1 cellular context compared by ENCODE assay signal in the genomic region with DNA sequence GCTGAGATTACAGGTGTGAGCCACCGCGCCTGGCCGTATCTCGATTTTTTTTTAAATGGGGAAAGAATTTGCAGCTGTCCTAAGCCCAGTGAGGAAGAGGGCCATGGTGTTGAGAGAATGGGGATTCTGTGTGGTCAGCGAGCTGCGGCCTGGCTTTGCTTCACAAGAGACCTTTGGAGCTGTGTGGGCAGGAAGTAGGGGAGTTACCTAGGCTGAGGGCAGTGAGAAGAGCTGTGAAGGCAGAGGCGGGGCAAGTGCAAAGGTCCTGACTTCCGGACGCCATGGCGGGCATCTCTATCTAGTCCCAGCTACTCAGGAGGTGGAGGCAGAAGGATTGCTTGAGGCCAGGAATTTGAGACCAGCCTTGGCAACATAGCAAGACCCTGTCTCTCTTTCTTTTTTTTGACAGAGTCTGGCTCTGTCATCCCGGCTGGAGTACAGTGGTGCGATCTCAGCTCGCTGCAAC.
TF ChIP-seq lines count a peak whose summit lies in the region.

No MANE protein-coding gene starts in this region.

TF ChIP-seq in HepG2, 621 proteins besides CTCF, POLR2A, EP300 and RAD21 (continued from another document and continues in another):
- TF ChIP-seq, protein P1, sequence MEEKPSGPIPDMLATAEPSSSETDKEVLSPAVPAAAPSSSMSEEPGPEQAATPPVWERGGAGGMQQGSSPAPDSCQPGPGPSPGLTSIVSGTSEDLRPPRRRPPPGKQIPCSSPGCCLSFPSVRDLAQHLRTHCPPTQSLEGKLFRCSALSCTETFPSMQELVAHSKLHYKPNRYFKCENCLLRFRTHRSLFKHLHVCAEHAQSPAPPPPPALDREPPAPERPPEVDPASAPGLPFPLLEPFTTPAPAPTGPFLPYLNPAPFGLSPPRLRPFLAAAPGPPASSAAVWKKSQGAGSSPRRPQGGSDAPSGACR (CRISPR knock-in tag; IDR thresholded peaks at IDR 0.05), result no peak
- no peak for TF ChIP-seq MTA3 (CRISPR knock-in tag; IDR thresholded peaks at IDR 0.05)
- TF ChIP-seq FOXO1 (CRISPR knock-in tag; IDR thresholded peaks at IDR 0.05), result no peak; the same call in 1 of the 2 replicates
- TF ChIP-seq, protein P2, sequence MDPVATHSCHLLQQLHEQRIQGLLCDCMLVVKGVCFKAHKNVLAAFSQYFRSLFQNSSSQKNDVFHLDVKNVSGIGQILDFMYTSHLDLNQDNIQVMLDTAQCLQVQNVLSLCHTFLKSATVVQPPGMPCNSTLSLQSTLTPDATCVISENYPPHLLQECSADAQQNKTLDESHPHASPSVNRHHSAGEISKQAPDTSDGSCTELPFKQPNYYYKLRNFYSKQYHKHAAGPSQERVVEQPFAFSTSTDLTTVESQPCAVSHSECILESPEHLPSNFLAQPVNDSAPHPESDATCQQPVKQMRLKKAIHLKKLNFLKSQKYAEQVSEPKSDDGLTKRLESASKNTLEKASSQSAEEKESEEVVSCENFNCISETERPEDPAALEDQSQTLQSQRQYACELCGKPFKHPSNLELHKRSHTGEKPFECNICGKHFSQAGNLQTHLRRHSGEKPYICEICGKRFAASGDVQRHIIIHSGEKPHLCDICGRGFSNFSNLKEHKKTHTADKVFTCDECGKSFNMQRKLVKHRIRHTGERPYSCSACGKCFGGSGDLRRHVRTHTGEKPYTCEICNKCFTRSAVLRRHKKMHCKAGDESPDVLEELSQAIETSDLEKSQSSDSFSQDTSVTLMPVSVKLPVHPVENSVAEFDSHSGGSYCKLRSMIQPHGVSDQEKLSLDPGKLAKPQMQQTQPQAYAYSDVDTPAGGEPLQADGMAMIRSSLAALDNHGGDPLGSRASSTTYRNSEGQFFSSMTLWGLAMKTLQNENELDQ (CRISPR knock-in tag; IDR thresholded peaks at IDR 0.05; ENCODE audit: borderline replicate concordance), result no peak
- TF ChIP-seq AGO1 (IDR thresholded peaks at IDR 0.05; ENCODE audit: low read depth, low read length, poor library complexity, severe bottlenecking), result no peak
- TF ChIP-seq ZNF788 (CRISPR knock-in tag; IDR thresholded peaks at IDR 0.05; ENCODE audit: borderline replicate concordance), result peak; percentile 71; the same call in 1 of the 2 replicates
- TF ChIP-seq ZFP36L2 (CRISPR knock-in tag; IDR thresholded peaks at IDR 0.05), result no peak
- TF ChIP-seq ZFP37 (CRISPR knock-in tag; IDR thresholded peaks at IDR 0.05; ENCODE audit: borderline replicate concordance), result peak; percentile 60; the same call in 1 of the 2 replicates
- TF ChIP-seq ZNF12 (CRISPR knock-in tag; IDR thresholded peaks at IDR 0.05), result no peak; the same call in 1 of the 2 replicates
- no peak for TF ChIP-seq KDM4B (CRISPR knock-in tag; IDR thresholded peaks at IDR 0.05)
- no peak for TF ChIP-seq ZNF256 (CRISPR knock-in tag; conservative IDR thresholded peaks at IDR 0.05)
- TF ChIP-seq RNF2 (conservative IDR thresholded peaks at IDR 0.05; ENCODE audit: low read depth), result no peak
- no peak for TF ChIP-seq ZNF768 (CRISPR knock-in tag; IDR thresholded peaks at IDR 0.05)
- no peak for TF ChIP-seq ZNF615 (CRISPR knock-in tag; IDR thresholded peaks at IDR 0.05; ENCODE audit: borderline replicate concordance)
- no peak for TF ChIP-seq ZNF501 (CRISPR knock-in tag; IDR thresholded peaks at IDR 0.05)
- TF ChIP-seq SIX4 (CRISPR knock-in tag; IDR thresholded peaks at IDR 0.05), result no peak
- TF ChIP-seq ZNF337 (CRISPR knock-in tag; IDR thresholded peaks at IDR 0.05; ENCODE audit: borderline replicate concordance, low read depth), result no peak
- TF ChIP-seq ZNF83 (CRISPR knock-in tag; IDR thresholded peaks at IDR 0.05; ENCODE audit: borderline replicate concordance), result no peak
- no peak for TF ChIP-seq ZNF282 (IDR thresholded peaks at IDR 0.05; ENCODE audit: partially characterized antibody)
- TF ChIP-seq, protein P3, sequence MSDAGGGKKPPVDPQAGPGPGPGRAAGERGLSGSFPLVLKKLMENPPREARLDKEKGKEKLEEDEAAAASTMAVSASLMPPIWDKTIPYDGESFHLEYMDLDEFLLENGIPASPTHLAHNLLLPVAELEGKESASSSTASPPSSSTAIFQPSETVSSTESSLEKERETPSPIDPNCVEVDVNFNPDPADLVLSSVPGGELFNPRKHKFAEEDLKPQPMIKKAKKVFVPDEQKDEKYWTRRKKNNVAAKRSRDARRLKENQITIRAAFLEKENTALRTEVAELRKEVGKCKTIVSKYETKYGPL (CRISPR knock-in tag; IDR thresholded peaks at IDR 0.05), result no peak
- TF ChIP-seq, protein P4, sequence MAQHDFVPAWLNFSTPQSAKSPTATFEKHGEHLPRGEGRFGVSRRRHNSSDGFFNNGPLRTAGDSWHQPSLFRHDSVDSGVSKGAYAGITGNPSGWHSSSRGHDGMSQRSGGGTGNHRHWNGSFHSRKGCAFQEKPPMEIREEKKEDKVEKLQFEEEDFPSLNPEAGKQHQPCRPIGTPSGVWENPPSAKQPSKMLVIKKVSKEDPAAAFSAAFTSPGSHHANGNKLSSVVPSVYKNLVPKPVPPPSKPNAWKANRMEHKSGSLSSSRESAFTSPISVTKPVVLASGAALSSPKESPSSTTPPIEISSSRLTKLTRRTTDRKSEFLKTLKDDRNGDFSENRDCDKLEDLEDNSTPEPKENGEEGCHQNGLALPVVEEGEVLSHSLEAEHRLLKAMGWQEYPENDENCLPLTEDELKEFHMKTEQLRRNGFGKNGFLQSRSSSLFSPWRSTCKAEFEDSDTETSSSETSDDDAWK (CRISPR knock-in tag; IDR thresholded peaks at IDR 0.05), result no peak
- TF ChIP-seq SMC3 (IDR thresholded peaks at IDR 0.05; ENCODE audit: low read length), result no peak
- TF ChIP-seq, protein P5, sequence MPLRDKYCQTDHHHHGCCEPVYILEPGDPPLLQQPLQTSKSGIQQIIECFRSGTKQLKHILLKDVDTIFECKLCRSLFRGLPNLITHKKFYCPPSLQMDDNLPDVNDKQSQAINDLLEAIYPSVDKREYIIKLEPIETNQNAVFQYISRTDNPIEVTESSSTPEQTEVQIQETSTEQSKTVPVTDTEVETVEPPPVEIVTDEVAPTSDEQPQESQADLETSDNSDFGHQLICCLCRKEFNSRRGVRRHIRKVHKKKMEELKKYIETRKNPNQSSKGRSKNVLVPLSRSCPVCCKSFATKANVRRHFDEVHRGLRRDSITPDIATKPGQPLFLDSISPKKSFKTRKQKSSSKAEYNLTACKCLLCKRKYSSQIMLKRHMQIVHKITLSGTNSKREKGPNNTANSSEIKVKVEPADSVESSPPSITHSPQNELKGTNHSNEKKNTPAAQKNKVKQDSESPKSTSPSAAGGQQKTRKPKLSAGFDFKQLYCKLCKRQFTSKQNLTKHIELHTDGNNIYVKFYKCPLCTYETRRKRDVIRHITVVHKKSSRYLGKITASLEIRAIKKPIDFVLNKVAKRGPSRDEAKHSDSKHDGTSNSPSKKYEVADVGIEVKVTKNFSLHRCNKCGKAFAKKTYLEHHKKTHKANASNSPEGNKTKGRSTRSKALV (CRISPR knock-in tag; IDR thresholded peaks at IDR 0.05), result no peak
- TF ChIP-seq KAT7 (CRISPR knock-in tag; IDR thresholded peaks at IDR 0.05; ENCODE audit: borderline replicate concordance), result no peak
- TF ChIP-seq ZNF776 (CRISPR knock-in tag; IDR thresholded peaks at IDR 0.05), result no peak
- TF ChIP-seq, protein P6, sequence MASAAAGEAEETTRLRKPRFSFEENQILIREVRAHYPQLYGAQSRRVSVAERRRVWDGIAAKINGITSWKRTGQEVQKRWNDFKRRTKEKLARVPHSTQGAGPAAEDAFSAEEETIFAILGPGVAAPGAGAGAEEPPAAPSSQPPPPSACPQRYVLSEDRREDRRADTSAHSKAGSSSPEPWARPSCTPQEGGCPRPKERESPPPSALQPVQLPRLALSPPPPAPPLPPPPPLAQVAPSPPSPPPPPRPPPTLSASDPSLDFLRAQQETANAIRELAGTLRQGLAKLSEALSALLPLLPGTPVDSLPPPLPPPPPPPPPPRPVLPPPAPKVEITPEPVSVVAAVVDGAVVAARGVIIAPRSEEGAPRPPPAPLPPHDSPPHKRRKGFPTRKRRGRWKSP (CRISPR knock-in tag; IDR thresholded peaks at IDR 0.05), result no peak
- TF ChIP-seq, protein P7, sequence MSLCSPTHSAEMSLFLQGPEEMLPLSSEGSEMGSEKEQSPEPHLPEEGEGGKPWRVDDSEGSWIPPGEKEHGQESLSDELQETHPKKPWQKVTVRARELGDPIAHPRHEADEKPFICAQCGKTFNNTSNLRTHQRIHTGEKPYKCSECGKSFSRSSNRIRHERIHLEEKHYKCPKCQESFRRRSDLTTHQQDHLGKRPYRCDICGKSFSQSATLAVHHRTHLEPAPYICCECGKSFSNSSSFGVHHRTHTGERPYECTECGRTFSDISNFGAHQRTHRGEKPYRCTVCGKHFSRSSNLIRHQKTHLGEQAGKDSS (CRISPR knock-in tag; IDR thresholded peaks at IDR 0.05; ENCODE audit: borderline replicate concordance, low read depth), result no peak
- TF ChIP-seq CCDC6 (CRISPR knock-in tag; IDR thresholded peaks at IDR 0.05), result no peak
- no peak for TF ChIP-seq ZFP62 (CRISPR knock-in tag; IDR thresholded peaks at IDR 0.05)
- TF ChIP-seq, protein P8, sequence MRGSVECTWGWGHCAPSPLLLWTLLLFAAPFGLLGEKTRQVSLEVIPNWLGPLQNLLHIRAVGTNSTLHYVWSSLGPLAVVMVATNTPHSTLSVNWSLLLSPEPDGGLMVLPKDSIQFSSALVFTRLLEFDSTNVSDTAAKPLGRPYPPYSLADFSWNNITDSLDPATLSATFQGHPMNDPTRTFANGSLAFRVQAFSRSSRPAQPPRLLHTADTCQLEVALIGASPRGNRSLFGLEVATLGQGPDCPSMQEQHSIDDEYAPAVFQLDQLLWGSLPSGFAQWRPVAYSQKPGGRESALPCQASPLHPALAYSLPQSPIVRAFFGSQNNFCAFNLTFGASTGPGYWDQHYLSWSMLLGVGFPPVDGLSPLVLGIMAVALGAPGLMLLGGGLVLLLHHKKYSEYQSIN (CRISPR knock-in tag; IDR thresholded peaks at IDR 0.05; ENCODE audit: borderline replicate concordance), result no peak
- TF ChIP-seq ZNF724P (CRISPR knock-in tag; IDR thresholded peaks at IDR 0.05; ENCODE audit: borderline replicate concordance), result no peak
- TF ChIP-seq ARID2 (CRISPR knock-in tag; IDR thresholded peaks at IDR 0.05; ENCODE audit: borderline replicate concordance), result no peak
- TF ChIP-seq, protein P9, sequence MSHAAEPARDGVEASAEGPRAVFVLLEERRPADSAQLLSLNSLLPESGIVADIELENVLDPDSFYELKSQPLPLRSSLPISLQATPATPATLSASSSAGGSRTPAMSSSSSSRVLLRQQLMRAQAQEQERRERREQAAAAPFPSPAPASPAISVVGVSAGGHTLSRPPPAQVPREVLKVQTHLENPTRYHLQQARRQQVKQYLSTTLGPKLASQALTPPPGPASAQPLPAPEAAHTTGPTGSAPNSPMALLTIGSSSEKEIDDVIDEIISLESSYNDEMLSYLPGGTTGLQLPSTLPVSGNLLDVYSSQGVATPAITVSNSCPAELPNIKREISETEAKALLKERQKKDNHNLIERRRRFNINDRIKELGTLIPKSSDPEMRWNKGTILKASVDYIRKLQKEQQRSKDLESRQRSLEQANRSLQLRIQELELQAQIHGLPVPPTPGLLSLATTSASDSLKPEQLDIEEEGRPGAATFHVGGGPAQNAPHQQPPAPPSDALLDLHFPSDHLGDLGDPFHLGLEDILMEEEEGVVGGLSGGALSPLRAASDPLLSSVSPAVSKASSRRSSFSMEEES (CRISPR knock-in tag; IDR thresholded peaks at IDR 0.05), result no peak
- TF ChIP-seq ZNF446 (CRISPR knock-in tag; IDR thresholded peaks at IDR 0.05), result no peak
- TF ChIP-seq ASH2L (IDR thresholded peaks at IDR 0.05; ENCODE audit: insufficient read length, low read depth, low read length), result no peak
- TF ChIP-seq ZNF143 (CRISPR knock-in tag; IDR thresholded peaks at IDR 0.05), result 0 out of 2 replicates have a peak, but pooled peaks have one; percentile 16
- TF ChIP-seq ZNF232 (CRISPR knock-in tag; IDR thresholded peaks at IDR 0.05; ENCODE audit: borderline replicate concordance), result no peak
- TF ChIP-seq CC2D1A (CRISPR knock-in tag; IDR thresholded peaks at IDR 0.05), result no peak
- no peak for TF ChIP-seq ZFP36 (IDR thresholded peaks at IDR 0.05; ENCODE audit: borderline replicate concordance, low read depth, low read length, partially characterized antibody)
- no peak for TF ChIP-seq SMAD9 (CRISPR knock-in tag; IDR thresholded peaks at IDR 0.05)
- TF ChIP-seq SOX13 (IDR thresholded peaks at IDR 0.05), result no peak
- peak in 1 of 2 experiments; percentile 27; a peak in 1 of 4 replicates for TF ChIP-seq SOX13 (CRISPR knock-in tag; conservative IDR thresholded peaks at IDR 0.05 in 1 of 2, IDR thresholded peaks at IDR 0.05 in 1 of 2)
- TF ChIP-seq ZNF180 (CRISPR knock-in tag; IDR thresholded peaks at IDR 0.05; ENCODE audit: borderline replicate concordance, low read depth), result no peak
- TF ChIP-seq ZNF7 (CRISPR knock-in tag; IDR thresholded peaks at IDR 0.05), result no peak
- TF ChIP-seq RORA (CRISPR knock-in tag; IDR thresholded peaks at IDR 0.05), result no peak
- TF ChIP-seq ZBTB7A (CRISPR knock-in tag; IDR thresholded peaks at IDR 0.05), result no peak; the same call in 1 of the 2 replicates
- TF ChIP-seq IRF2 (CRISPR knock-in tag; IDR thresholded peaks at IDR 0.05), result no peak; the same call in 1 of the 2 replicates
- no peak for TF ChIP-seq ZNF317 (CRISPR knock-in tag; IDR thresholded peaks at IDR 0.05)
- TF ChIP-seq FOXK1 (CRISPR knock-in tag; IDR thresholded peaks at IDR 0.05; ENCODE audit: borderline replicate concordance, low read depth), result no peak
- TF ChIP-seq ZNF607 (CRISPR knock-in tag; IDR thresholded peaks at IDR 0.05; ENCODE audit: borderline replicate concordance), result peak; percentile 61; the same call in 1 of the 2 replicates
- no peak for TF ChIP-seq ATAD3A (CRISPR knock-in tag; IDR thresholded peaks at IDR 0.05)
- TF ChIP-seq EZH2 (conservative IDR thresholded peaks at IDR 0.05; ENCODE audit: low read depth, low read length), result no peak
- TF ChIP-seq ZNF260 (CRISPR knock-in tag; IDR thresholded peaks at IDR 0.05; ENCODE audit: borderline replicate concordance, low read depth), result no peak
- TF ChIP-seq ZNF660 (CRISPR knock-in tag; IDR thresholded peaks at IDR 0.05; ENCODE audit: borderline replicate concordance, low read depth), result no peak
- no peak for TF ChIP-seq ZNF572 (CRISPR knock-in tag; IDR thresholded peaks at IDR 0.05)
- 0 out of 2 replicates have a peak, but pooled peaks have one; percentile 19 for TF ChIP-seq ZNF547 (CRISPR knock-in tag; IDR thresholded peaks at IDR 0.05)
- no peak for TF ChIP-seq TCF7L2 (IDR thresholded peaks at IDR 0.05; ENCODE audit: low read depth, low read length)
- no peak for TF ChIP-seq XBP1 (CRISPR knock-in tag; IDR thresholded peaks at IDR 0.05)
- TF ChIP-seq ZFYVE20 (CRISPR knock-in tag; IDR thresholded peaks at IDR 0.05; ENCODE audit: borderline replicate concordance, low read depth), result no peak
- TF ChIP-seq, protein P10, sequence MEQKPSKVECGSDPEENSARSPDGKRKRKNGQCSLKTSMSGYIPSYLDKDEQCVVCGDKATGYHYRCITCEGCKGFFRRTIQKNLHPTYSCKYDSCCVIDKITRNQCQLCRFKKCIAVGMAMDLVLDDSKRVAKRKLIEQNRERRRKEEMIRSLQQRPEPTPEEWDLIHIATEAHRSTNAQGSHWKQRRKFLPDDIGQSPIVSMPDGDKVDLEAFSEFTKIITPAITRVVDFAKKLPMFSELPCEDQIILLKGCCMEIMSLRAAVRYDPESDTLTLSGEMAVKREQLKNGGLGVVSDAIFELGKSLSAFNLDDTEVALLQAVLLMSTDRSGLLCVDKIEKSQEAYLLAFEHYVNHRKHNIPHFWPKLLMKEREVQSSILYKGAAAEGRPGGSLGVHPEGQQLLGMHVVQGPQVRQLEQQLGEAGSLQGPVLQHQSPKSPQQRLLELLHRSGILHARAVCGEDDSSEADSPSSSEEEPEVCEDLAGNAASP (CRISPR knock-in tag; IDR thresholded peaks at IDR 0.05; ENCODE audit: borderline replicate concordance), result 0 out of 2 replicates have a peak, but pooled peaks have one; percentile 37
- TF ChIP-seq GTF3A (CRISPR knock-in tag; conservative IDR thresholded peaks at IDR 0.05), result no peak
- TF ChIP-seq CENPT (CRISPR knock-in tag; IDR thresholded peaks at IDR 0.05; ENCODE audit: low read depth), result no peak
- TF ChIP-seq ZNF782 (CRISPR knock-in tag; IDR thresholded peaks at IDR 0.05; ENCODE audit: borderline replicate concordance), result no peak
